ENCODE assay signal across 1 cellular context in genomic region chr2:215479536-215480240, GRCh38.
A peak's percentile ranks its signal among the peaks of the same experiment; 100 is the strongest.
TF ChIP-seq lines count a peak whose summit lies in the region.

No MANE protein-coding gene starts in this region.

TF ChIP-seq in HepG2, 621 proteins besides CTCF, POLR2A, EP300 and RAD21 (continued from another document and continues in another):
- peak; percentile 52; the same call in 1 of the 2 replicates for TF ChIP-seq ZNF609 (CRISPR knock-in tag; IDR thresholded peaks at IDR 0.05; ENCODE audit: borderline replicate concordance)
- TF ChIP-seq PAXIP1 (CRISPR knock-in tag; conservative IDR thresholded peaks at IDR 0.05): peak; percentile 84
- TF ChIP-seq ATF7 (IDR thresholded peaks at IDR 0.05): no peak
- 0 out of 2 replicates have a peak, but pooled peaks have one; percentile 58 for TF ChIP-seq ATF7 (CRISPR knock-in tag; IDR thresholded peaks at IDR 0.05)
- peak; percentile 58; the same call in 1 of the 2 replicates for TF ChIP-seq ZNF687 (CRISPR knock-in tag; IDR thresholded peaks at IDR 0.05)
- peak; percentile 20; the same call in 1 of the 2 replicates for TF ChIP-seq YEATS4 (CRISPR knock-in tag; IDR thresholded peaks at IDR 0.05; ENCODE audit: borderline replicate concordance)
- TF ChIP-seq CREB1 (IDR thresholded peaks at IDR 0.05): no peak
- TF ChIP-seq CREB1 (CRISPR knock-in tag; IDR thresholded peaks at IDR 0.05): no peak
- 0 out of 2 replicates have a peak, but pooled peaks have one; percentile 33 for TF ChIP-seq GTF3A (CRISPR knock-in tag; conservative IDR thresholded peaks at IDR 0.05)
- 0 out of 2 replicates have a peak, but pooled peaks have one; percentile 54 for TF ChIP-seq NAIF1 (CRISPR knock-in tag; IDR thresholded peaks at IDR 0.05; ENCODE audit: borderline replicate concordance)
- no peak for TF ChIP-seq FOXA1 (IDR thresholded peaks at IDR 0.05)
- peak; percentile 32; the same call in 1 of the 2 replicates for TF ChIP-seq FOXA1 (CRISPR knock-in tag; IDR thresholded peaks at IDR 0.05)
- TF ChIP-seq NFIC (IDR thresholded peaks at IDR 0.05; ENCODE audit: low read length): peak; percentile 53; the same call in 1 of the 2 replicates
- TF ChIP-seq ZNF563 (CRISPR knock-in tag; IDR thresholded peaks at IDR 0.05): 0 out of 2 replicates have a peak, but pooled peaks have one; percentile 22
- TF ChIP-seq ZBTB40 (IDR thresholded peaks at IDR 0.05): no peak
- peak; percentile 22; the same call in 1 of the 2 replicates for TF ChIP-seq ZBTB40 (CRISPR knock-in tag; IDR thresholded peaks at IDR 0.05)
- TF ChIP-seq HNF1A (IDR thresholded peaks at IDR 0.05; ENCODE audit: low read depth): no peak
- TF ChIP-seq HNF1A (CRISPR knock-in tag; IDR thresholded peaks at IDR 0.05; ENCODE audit: borderline replicate concordance): peak; percentile 67; the same call in 1 of the 2 replicates
- TF ChIP-seq FOXO1 (CRISPR knock-in tag; IDR thresholded peaks at IDR 0.05): peak; percentile 87; the same call in 1 of the 2 replicates
- TF ChIP-seq FOXK1 (CRISPR knock-in tag; IDR thresholded peaks at IDR 0.05; ENCODE audit: borderline replicate concordance, low read depth): 0 out of 2 replicates have a peak, but pooled peaks have one; percentile 17
- peak; percentile 41; the same call in 1 of the 2 replicates for TF ChIP-seq ARNTL (CRISPR knock-in tag; IDR thresholded peaks at IDR 0.05)
- peak; percentile 97 for TF ChIP-seq POGZ (CRISPR knock-in tag; IDR thresholded peaks at IDR 0.05)
- TF ChIP-seq HMG20B (CRISPR knock-in tag; conservative IDR thresholded peaks at IDR 0.05): no peak; the same call in 1 of the 2 replicates
